Comparison of ENCODE assay signal across 1 cellular context in the genomic region with DNA sequence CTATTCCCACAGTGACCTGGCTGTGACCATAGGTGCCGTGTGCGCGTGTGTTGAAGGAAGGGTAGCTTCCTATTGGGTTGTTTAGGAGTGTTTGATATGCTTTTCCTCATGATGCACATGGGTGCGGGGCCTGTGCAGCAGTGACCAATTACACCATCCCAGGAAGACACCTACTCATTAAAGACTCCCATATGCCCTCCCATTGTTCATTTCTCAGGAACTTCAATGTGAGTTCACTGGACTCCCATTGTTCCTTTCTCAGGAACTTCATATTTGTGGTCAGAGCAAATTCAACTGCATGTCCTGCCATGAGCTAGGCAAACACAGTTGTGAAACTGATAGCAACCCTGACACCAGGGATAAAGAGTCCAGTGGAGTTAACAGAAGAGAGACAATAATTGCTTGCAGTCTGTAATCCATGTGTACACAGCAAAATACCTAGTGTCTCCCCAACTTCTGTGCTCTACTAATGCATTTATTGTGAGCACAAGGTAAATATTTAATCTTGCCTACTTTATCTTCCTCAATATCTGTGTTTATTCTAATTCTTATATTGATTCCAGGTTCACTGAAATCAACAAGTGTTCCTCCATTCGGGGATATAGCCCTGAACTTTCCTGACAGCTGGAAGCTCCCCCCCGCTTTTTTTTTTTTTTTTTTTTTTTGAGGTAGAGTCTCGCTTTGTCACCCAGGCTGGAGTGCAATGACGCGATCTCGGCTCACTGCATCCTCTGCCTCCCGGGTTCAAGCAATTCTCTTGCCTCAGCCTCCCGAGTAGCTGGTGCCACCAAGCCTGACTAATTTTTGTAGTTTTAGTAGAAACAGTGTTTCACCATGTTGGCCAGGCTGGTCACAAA.
A peak's percentile ranks its signal among the peaks of the same experiment; 100 is the strongest.
TF ChIP-seq lines count a peak whose summit lies in the region.

No MANE protein-coding gene starts in this region.

TF ChIP-seq in HepG2, 621 proteins besides CTCF, POLR2A, EP300 and RAD21 (continued from another document and continues in another):
- TF ChIP-seq, protein P1, sequence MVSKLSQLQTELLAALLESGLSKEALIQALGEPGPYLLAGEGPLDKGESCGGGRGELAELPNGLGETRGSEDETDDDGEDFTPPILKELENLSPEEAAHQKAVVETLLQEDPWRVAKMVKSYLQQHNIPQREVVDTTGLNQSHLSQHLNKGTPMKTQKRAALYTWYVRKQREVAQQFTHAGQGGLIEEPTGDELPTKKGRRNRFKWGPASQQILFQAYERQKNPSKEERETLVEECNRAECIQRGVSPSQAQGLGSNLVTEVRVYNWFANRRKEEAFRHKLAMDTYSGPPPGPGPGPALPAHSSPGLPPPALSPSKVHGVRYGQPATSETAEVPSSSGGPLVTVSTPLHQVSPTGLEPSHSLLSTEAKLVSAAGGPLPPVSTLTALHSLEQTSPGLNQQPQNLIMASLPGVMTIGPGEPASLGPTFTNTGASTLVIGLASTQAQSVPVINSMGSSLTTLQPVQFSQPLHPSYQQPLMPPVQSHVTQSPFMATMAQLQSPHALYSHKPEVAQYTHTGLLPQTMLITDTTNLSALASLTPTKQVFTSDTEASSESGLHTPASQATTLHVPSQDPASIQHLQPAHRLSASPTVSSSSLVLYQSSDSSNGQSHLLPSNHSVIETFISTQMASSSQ (IDR thresholded peaks at IDR 0.05; ENCODE audit: low read depth): peak; percentile 90
- TF ChIP-seq, protein P1 (CRISPR knock-in tag; IDR thresholded peaks at IDR 0.05; ENCODE audit: borderline replicate concordance): peak; percentile 95
- TF ChIP-seq, protein P2, sequence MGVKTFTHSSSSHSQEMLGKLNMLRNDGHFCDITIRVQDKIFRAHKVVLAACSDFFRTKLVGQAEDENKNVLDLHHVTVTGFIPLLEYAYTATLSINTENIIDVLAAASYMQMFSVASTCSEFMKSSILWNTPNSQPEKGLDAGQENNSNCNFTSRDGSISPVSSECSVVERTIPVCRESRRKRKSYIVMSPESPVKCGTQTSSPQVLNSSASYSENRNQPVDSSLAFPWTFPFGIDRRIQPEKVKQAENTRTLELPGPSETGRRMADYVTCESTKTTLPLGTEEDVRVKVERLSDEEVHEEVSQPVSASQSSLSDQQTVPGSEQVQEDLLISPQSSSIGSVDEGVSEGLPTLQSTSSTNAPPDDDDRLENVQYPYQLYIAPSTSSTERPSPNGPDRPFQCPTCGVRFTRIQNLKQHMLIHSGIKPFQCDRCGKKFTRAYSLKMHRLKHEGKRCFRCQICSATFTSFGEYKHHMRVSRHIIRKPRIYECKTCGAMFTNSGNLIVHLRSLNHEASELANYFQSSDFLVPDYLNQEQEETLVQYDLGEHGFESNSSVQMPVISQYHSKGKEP (CRISPR knock-in tag; IDR thresholded peaks at IDR 0.05): no peak
- TF ChIP-seq, protein P3, sequence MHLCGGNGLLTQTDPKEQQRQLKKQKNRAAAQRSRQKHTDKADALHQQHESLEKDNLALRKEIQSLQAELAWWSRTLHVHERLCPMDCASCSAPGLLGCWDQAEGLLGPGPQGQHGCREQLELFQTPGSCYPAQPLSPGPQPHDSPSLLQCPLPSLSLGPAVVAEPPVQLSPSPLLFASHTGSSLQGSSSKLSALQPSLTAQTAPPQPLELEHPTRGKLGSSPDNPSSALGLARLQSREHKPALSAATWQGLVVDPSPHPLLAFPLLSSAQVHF (CRISPR knock-in tag; IDR thresholded peaks at IDR 0.05): no peak
- TF ChIP-seq, protein P4, sequence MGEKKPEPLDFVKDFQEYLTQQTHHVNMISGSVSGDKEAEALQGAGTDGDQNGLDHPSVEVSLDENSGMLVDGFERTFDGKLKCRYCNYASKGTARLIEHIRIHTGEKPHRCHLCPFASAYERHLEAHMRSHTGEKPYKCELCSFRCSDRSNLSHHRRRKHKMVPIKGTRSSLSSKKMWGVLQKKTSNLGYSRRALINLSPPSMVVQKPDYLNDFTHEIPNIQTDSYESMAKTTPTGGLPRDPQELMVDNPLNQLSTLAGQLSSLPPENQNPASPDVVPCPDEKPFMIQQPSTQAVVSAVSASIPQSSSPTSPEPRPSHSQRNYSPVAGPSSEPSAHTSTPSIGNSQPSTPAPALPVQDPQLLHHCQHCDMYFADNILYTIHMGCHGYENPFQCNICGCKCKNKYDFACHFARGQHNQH (CRISPR knock-in tag; IDR thresholded peaks at IDR 0.05): peak; percentile 81
- TF ChIP-seq IRF2 (CRISPR knock-in tag; IDR thresholded peaks at IDR 0.05): peak; percentile 81
- TF ChIP-seq, protein P5, sequence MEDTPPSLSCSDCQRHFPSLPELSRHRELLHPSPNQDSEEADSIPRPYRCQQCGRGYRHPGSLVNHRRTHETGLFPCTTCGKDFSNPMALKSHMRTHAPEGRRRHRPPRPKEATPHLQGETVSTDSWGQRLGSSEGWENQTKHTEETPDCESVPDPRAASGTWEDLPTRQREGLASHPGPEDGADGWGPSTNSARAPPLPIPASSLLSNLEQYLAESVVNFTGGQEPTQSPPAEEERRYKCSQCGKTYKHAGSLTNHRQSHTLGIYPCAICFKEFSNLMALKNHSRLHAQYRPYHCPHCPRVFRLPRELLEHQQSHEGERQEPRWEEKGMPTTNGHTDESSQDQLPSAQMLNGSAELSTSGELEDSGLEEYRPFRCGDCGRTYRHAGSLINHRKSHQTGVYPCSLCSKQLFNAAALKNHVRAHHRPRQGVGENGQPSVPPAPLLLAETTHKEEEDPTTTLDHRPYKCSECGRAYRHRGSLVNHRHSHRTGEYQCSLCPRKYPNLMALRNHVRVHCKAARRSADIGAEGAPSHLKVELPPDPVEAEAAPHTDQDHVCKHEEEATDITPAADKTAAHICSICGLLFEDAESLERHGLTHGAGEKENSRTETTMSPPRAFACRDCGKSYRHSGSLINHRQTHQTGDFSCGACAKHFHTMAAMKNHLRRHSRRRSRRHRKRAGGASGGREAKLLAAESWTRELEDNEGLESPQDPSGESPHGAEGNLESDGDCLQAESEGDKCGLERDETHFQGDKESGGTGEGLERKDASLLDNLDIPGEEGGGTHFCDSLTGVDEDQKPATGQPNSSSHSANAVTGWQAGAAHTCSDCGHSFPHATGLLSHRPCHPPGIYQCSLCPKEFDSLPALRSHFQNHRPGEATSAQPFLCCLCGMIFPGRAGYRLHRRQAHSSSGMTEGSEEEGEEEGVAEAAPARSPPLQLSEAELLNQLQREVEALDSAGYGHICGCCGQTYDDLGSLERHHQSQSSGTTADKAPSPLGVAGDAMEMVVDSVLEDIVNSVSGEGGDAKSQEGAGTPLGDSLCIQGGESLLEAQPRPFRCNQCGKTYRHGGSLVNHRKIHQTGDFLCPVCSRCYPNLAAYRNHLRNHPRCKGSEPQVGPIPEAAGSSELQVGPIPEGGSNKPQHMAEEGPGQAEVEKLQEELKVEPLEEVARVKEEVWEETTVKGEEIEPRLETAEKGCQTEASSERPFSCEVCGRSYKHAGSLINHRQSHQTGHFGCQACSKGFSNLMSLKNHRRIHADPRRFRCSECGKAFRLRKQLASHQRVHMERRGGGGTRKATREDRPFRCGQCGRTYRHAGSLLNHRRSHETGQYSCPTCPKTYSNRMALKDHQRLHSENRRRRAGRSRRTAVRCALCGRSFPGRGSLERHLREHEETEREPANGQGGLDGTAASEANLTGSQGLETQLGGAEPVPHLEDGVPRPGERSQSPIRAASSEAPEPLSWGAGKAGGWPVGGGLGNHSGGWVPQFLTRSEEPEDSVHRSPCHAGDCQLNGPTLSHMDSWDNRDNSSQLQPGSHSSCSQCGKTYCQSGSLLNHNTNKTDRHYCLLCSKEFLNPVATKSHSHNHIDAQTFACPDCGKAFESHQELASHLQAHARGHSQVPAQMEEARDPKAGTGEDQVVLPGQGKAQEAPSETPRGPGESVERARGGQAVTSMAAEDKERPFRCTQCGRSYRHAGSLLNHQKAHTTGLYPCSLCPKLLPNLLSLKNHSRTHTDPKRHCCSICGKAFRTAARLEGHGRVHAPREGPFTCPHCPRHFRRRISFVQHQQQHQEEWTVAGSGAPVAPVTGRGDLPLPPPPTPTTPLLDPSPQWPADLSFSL (CRISPR knock-in tag; IDR thresholded peaks at IDR 0.05): no peak; the same call in 1 of the 2 replicates
- TF ChIP-seq GATAD2A (CRISPR knock-in tag; IDR thresholded peaks at IDR 0.05): peak; percentile 99
- TF ChIP-seq ZNF264 (CRISPR knock-in tag; IDR thresholded peaks at IDR 0.05): no peak
- TF ChIP-seq BCLAF1 (IDR thresholded peaks at IDR 0.05): no peak
- TF ChIP-seq, protein P6, sequence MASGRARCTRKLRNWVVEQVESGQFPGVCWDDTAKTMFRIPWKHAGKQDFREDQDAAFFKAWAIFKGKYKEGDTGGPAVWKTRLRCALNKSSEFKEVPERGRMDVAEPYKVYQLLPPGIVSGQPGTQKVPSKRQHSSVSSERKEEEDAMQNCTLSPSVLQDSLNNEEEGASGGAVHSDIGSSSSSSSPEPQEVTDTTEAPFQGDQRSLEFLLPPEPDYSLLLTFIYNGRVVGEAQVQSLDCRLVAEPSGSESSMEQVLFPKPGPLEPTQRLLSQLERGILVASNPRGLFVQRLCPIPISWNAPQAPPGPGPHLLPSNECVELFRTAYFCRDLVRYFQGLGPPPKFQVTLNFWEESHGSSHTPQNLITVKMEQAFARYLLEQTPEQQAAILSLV (CRISPR knock-in tag; IDR thresholded peaks at IDR 0.05; ENCODE audit: borderline replicate concordance): no peak
- TF ChIP-seq YEATS2 (CRISPR knock-in tag; IDR thresholded peaks at IDR 0.05; ENCODE audit: borderline replicate concordance): peak; percentile 60; the same call in 1 of the 2 replicates
- TF ChIP-seq ZNF441 (CRISPR knock-in tag; IDR thresholded peaks at IDR 0.05; ENCODE audit: borderline replicate concordance): no peak
- TF ChIP-seq, protein P7, sequence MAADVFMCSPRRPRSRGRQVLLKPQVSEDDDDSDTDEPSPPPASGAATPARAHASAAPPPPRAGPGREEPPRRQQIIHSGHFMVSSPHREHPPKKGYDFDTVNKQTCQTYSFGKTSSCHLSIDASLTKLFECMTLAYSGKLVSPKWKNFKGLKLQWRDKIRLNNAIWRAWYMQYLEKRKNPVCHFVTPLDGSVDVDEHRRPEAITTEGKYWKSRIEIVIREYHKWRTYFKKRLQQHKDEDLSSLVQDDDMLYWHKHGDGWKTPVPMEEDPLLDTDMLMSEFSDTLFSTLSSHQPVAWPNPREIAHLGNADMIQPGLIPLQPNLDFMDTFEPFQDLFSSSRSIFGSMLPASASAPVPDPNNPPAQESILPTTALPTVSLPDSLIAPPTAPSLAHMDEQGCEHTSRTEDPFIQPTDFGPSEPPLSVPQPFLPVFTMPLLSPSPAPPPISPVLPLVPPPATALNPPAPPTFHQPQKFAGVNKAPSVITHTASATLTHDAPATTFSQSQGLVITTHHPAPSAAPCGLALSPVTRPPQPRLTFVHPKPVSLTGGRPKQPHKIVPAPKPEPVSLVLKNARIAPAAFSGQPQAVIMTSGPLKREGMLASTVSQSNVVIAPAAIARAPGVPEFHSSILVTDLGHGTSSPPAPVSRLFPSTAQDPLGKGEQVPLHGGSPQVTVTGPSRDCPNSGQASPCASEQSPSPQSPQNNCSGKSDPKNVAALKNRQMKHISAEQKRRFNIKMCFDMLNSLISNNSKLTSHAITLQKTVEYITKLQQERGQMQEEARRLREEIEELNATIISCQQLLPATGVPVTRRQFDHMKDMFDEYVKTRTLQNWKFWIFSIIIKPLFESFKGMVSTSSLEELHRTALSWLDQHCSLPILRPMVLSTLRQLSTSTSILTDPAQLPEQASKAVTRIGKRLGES (CRISPR knock-in tag; IDR thresholded peaks at IDR 0.05; ENCODE audit: borderline replicate concordance): no peak
- peak; percentile 98 for TF ChIP-seq HMG20A (CRISPR knock-in tag; IDR thresholded peaks at IDR 0.05; ENCODE audit: borderline replicate concordance)
- TF ChIP-seq HMGXB4 (CRISPR knock-in tag; IDR thresholded peaks at IDR 0.05; ENCODE audit: borderline replicate concordance in 1 of 2, low read depth in 1 of 2): peak; percentile 22 to 32; a peak in 1 of 4 replicates
- TF ChIP-seq, protein P8, sequence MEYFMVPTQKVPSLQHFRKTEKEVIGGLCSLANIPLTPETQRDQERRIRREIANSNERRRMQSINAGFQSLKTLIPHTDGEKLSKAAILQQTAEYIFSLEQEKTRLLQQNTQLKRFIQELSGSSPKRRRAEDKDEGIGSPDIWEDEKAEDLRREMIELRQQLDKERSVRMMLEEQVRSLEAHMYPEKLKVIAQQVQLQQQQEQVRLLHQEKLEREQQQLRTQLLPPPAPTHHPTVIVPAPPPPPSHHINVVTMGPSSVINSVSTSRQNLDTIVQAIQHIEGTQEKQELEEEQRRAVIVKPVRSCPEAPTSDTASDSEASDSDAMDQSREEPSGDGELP (IDR thresholded peaks at IDR 0.05; ENCODE audit: borderline replicate concordance, low read depth): peak; percentile 72
